In genomic region chr4:182978152-182978827, GRCh38 we compare ENCODE assay signal across 1 cellular context.
TF ChIP-seq lines count a peak whose summit lies in the region.

No MANE protein-coding gene starts in this region.

TF ChIP-seq in GM23338, 12 proteins besides CTCF, POLR2A, EP300 and RAD21 (continued from another document):
- no peak for TF ChIP-seq ZNF462 (CRISPR knock-in tag; IDR thresholded peaks at IDR 0.05)
- TF ChIP-seq STAT1 (IDR thresholded peaks at IDR 0.05; ENCODE audit: unreplicated experiment) = no peak
- TF ChIP-seq POLR2AphosphoS5 (IDR thresholded peaks at IDR 0.05; ENCODE audit: low read depth) = no peak
- TF ChIP-seq JUNB (IDR thresholded peaks at IDR 0.05; ENCODE audit: unreplicated experiment) = no peak
- TF ChIP-seq CREB1 (CRISPR knock-in tag; IDR thresholded peaks at IDR 0.05; ENCODE audit: low read depth) = no peak
- TF ChIP-seq EZH2 (IDR thresholded peaks at IDR 0.05; ENCODE audit: low read depth, unreplicated experiment) = no peak
- no peak for TF ChIP-seq EZH2phosphoT487 (IDR thresholded peaks at IDR 0.05; ENCODE audit: unreplicated experiment)
- TF ChIP-seq ETS1 (IDR thresholded peaks at IDR 0.05) = no peak
- no peak for TF ChIP-seq ZNF331 (CRISPR knock-in tag; IDR thresholded peaks at IDR 0.05; ENCODE audit: low read depth)
